ENCODE assay signal across 18 cellular contexts in genomic region chr2:169046440-169047151, GRCh38. TPM values are rescaled to one million over a fixed set of nuclear protein-coding genes. Genes with fewer than 3 reads are reported as not detected.
"Had no signal": no experiment of that assay in that cellular context is flagged by ENCODE, and none has a peak within 500 bp of the region (broad histone marks: within the 10 kb centered on the region; RNA-seq: fewer than 3 reads in every experiment).

No MANE protein-coding gene starts in this region.

- H3K27me3 Mint-ChIP-seq: activated B cell treated with CpG ODN at 0.5 μM for 24 hours; naive B cell; stimulated activated naive CD8-positive, alpha-beta T cell treated with anti-CD3 and anti-CD28 coated beads, Interleukin-15, amount 100 ng/mL, for 72 hours had no signal

- H3K36me3 ChIP-seq: adrenal gland, left ventricle myocardium inferior, pancreas, thoracic aorta had no signal

- H3K27ac Mint-ChIP-seq: activated B cell treated with CpG ODN at 0.5 μM for 24 hours; activated CD4-positive, alpha-beta T cell treated with anti-CD3 and anti-CD28 coated beads, Interleukin-2, amount 10 ng/mL, durations not matched to agents 7 days and 5 days; activated naive CD4-positive, alpha-beta T cell treated with anti-CD3 and anti-CD28 coated beads, Interleukin-2, amount 10 ng/mL, durations not matched to agents 7 days and 5 days; activated T-helper 2 cell treated with anti-CD3 and anti-CD28 coated beads, Interferon-gamma antibody, Interleukin-2, Interleukin-4, amounts not matched to agents 10 μg/mL and 5 μg/mL and 100 μg/mL, durations not matched to agents 14 hours and 24 hours and 36 hours; T-helper 1 cell treated with Interleukin-12 subunit alpha and Interleukin-12 subunit beta and Interleukin-4 antibody, amounts not matched to agents 30 μg/mL and 1 μg/mL, for 36 hours had no signal

- ATAC-seq: stimulated activated naive CD8-positive, alpha-beta T cell treated with anti-CD3 and anti-CD28 coated beads, Interleukin-15, amount 100 ng/mL, for 72 hours had no signal

- H3K4me3 ChIP-seq: adrenal gland, left ventricle myocardium inferior, pancreas, thoracic aorta had no signal

- H3K4me1 Mint-ChIP-seq: activated B cell treated with CpG ODN at 0.5 μM for 24 hours; activated naive CD4-positive, alpha-beta T cell treated with anti-CD3 and anti-CD28 coated beads, Interleukin-2, amount 10 ng/mL, durations not matched to agents 7 days and 5 days; naive B cell; stimulated activated naive CD8-positive, alpha-beta T cell treated with anti-CD3 and anti-CD28 coated beads, Interleukin-15, amount 100 ng/mL, for 72 hours had no signal

- H3K4me1 ChIP-seq: adrenal gland, left ventricle myocardium inferior, pancreas had no signal

- H3K27me3 ChIP-seq: pancreas had no signal

- DNase-seq: activated B cell treated with CpG ODN at 0.5 μM for 24 hours; activated CD4-positive, alpha-beta T cell treated with anti-CD3 and anti-CD28 coated beads, Interleukin-2, amount 10 ng/mL, durations not matched to agents 7 days and 5 days; activated naive CD4-positive, alpha-beta T cell treated with anti-CD3 and anti-CD28 coated beads, Interleukin-2, amount 10 ng/mL, durations not matched to agents 7 days and 5 days; adrenal gland; central memory CD4-positive, alpha-beta T cell; cortex of kidney; effector memory CD4-positive, alpha-beta T cell; erythroblast; left ventricle myocardium inferior; naive B cell; pancreas; stimulated activated CD4-positive, alpha-beta T cell treated with anti-CD3 and anti-CD28 coated beads, Interleukin-4, amount 100 ng/mL, for 24 hours; stimulated activated naive CD8-positive, alpha-beta T cell treated with anti-CD3 and anti-CD28 coated beads, Interleukin-15, amount 100 ng/mL, for 72 hours had no signal

- H3K36me3 Mint-ChIP-seq: activated naive CD4-positive, alpha-beta T cell treated with anti-CD3 and anti-CD28 coated beads, Interleukin-2, amount 10 ng/mL, durations not matched to agents 7 days and 5 days had no signal

- H3K9me3 ChIP-seq: pancreas, thoracic aorta had no signal

- H3K27ac ChIP-seq: adrenal gland, left ventricle myocardium inferior, pancreas, thoracic aorta had no signal

- H3K4me3 Mint-ChIP-seq: activated B cell treated with CpG ODN at 0.5 μM for 24 hours; activated CD4-positive, alpha-beta T cell treated with anti-CD3 and anti-CD28 coated beads, Interleukin-2, amount 10 ng/mL, durations not matched to agents 7 days and 5 days; activated naive CD4-positive, alpha-beta T cell treated with anti-CD3 and anti-CD28 coated beads, Interleukin-2, amount 10 ng/mL, durations not matched to agents 7 days and 5 days; naive B cell; stimulated activated naive CD8-positive, alpha-beta T cell treated with anti-CD3 and anti-CD28 coated beads, Interleukin-15, amount 100 ng/mL, for 72 hours; T-helper 1 cell treated with Interleukin-12 subunit alpha and Interleukin-12 subunit beta and Interleukin-4 antibody, amounts not matched to agents 30 μg/mL and 1 μg/mL, for 36 hours had no signal

RNA-seq across cellular contexts. Expression of gene ABCB11, which starts 15.5 kb away (rescaled TPM):
- total RNA-seq: activated B cell treated with CpG ODN at 0.5 μM for 24 hours; activated CD8-positive, alpha-beta memory T cell treated with anti-CD3 and anti-CD28 coated beads for 36 hours; renal cortical epithelial cell; thoracic aorta had no signal

RNA-seq across cellular contexts. Expression of gene DHRS9, which starts 22.8 kb away (rescaled TPM):
- total RNA-seq: activated CD4-positive, alpha-beta T cell treated with anti-CD3 and anti-CD28 coated beads, Interleukin-2, amount 10 ng/mL, durations not matched to agents 7 days and 5 days; renal cortical epithelial cell had no signal
